18 cellular contexts compared by ENCODE assay signal in genomic region chr6:168584251-168584650, GRCh38.
DNase-seq lines count a peak whose midpoint lies in the region; ATAC-seq lines count a peak whose summit lies in the region.
"Had no signal": no experiment of that assay in that cellular context is flagged by ENCODE, and none has a peak within 500 bp of the region (broad histone marks: within the 10 kb centered on the region; RNA-seq: fewer than 3 reads in every experiment).

No MANE protein-coding gene starts in this region.

- peaks cover 0 to under 1% (median 0%) of the 10 kb centered on the region in 4 donors for H3K4me1 Mint-ChIP-seq in naive thymus-derived CD8-positive, alpha-beta T cell
- H3K4me1 Mint-ChIP-seq: CD8-positive, alpha-beta memory T cell had no signal

- H3K4me3 ChIP-seq in stomach smooth muscle (ENCODE audit: low read length in 2 of 2), result peak overlapping the region in 1 of 2 donors; percentile 8
- H3K4me3 ChIP-seq: BLaER1, PC-9 had no signal

- H3K4me1 ChIP-seq in stomach smooth muscle (ENCODE audit: control insufficient read depth, insufficient read depth, low read length), result peaks cover 54% of the 10 kb centered on the region
- H3K4me1 ChIP-seq: BLaER1 had no signal

- peaks cover 0 to 25% (median 9%) of the 10 kb centered on the region in 5 donors for H3K27me3 Mint-ChIP-seq in naive thymus-derived CD8-positive, alpha-beta T cell

- no peaks in the 10 kb centered on the region for H3K9me3 ChIP-seq in stomach smooth muscle (ENCODE audit: control insufficient read depth in 2 of 2, low read length in 2 of 2)
- H3K9me3 ChIP-seq: BLaER1 had no signal

- H3K4me3 Mint-ChIP-seq in naive thymus-derived CD8-positive, alpha-beta T cell, result no peak overlapping the region
- H3K4me3 Mint-ChIP-seq: CD8-positive, alpha-beta memory T cell; H9 had no signal

- POLR2A ChIA-PET in naive thymus-derived CD8-positive, alpha-beta T cell (lab: Charles Lee), result no interaction called here

- H3K27ac Mint-ChIP-seq in naive thymus-derived CD8-positive, alpha-beta T cell, result no peak overlapping the region
- H3K27ac Mint-ChIP-seq: CD8-positive, alpha-beta memory T cell had no signal

- ATAC-seq in naive thymus-derived CD8-positive, alpha-beta T cell, result no peak

- H3K36me3 Mint-ChIP-seq in naive thymus-derived CD8-positive, alpha-beta T cell, result no peaks in the 10 kb centered on the region
- H3K36me3 Mint-ChIP-seq: CD8-positive, alpha-beta memory T cell had no signal

- no peaks in the 10 kb centered on the region for H3K27me3 ChIP-seq in stomach smooth muscle (ENCODE audit: control insufficient read depth in 1 of 2, insufficient read depth in 2 of 2, low read length in 2 of 2)
- H3K27me3 ChIP-seq: BLaER1 had no signal

- peak overlapping the region; percentile 98 for H3K27ac ChIP-seq in stomach smooth muscle (ENCODE audit: low read length)
- H3K27ac ChIP-seq: BLaER1, PC-9 had no signal

- DNase-seq in NCI-H2107 treated with DMSO at 0.1 percent for 48 hours (lab: John Stamatoyannopoulos, UW; ENCODE audit: unreplicated experiment) (peak; percentile 74), NCI-H2107 (lab: John Stamatoyannopoulos, UW) (no peak), islet precursor cell (peak; percentile 24), superior temporal gyrus (ENCODE audit: extremely low spot score) (no peak), medulla oblongata (ENCODE audit: extremely low spot score) (no peak)
- no peak for DNase-seq in naive thymus-derived CD8-positive, alpha-beta T cell
- no peak for DNase-seq in stimulated activated naive CD4-positive, alpha-beta T cell (lab: John Stamatoyannopoulos, UW)
- DNase-seq: 8988T; CD8-positive, alpha-beta memory T cell; H9; IMR-90; NCI-H1436; NCI-H2029 treated with DMSO at 0.1 percent for 48 hours; NCI-H2227 treated with DMSO at 0.1 percent for 48 hours; NCI-H524 treated with DMSO at 0.1 percent for 48 hours; PC-9 had no signal

- H3K36me3 ChIP-seq in stomach smooth muscle (ENCODE audit: control insufficient read depth in 2 of 2, insufficient read depth in 2 of 2, low read length in 2 of 2), result peaks cover 2 to 6% of the 10 kb centered on the region in 2 donors
- H3K36me3 ChIP-seq: BLaER1 had no signal

- no peaks in the 10 kb centered on the region for H3K9me3 Mint-ChIP-seq in naive thymus-derived CD8-positive, alpha-beta T cell
- H3K9me3 Mint-ChIP-seq: CD8-positive, alpha-beta memory T cell; H9 had no signal

- peak overlapping the region; percentile 56 to 68 for H3K9ac ChIP-seq in stomach smooth muscle (ENCODE audit: low read length in 2 of 2)
- H3K9ac ChIP-seq: BLaER1 had no signal

Comparison
In these comparisons a context has a peak if more than half of its experiments do, and no peak if none do; other contexts are left out.
1. DNase-seq: peak in NCI-H2107 treated with DMSO at 0.1 percent for 48 hours (single experiment) and islet precursor cell (single experiment); none in NCI-H2107 (single experiment), superior temporal gyrus (single experiment), naive thymus-derived CD8-positive, alpha-beta T cell (0 of 10), medulla oblongata (single experiment) and stimulated activated naive CD4-positive, alpha-beta T cell (0 of 6).